16 cellular contexts compared by ENCODE assay signal in the genomic region with DNA sequence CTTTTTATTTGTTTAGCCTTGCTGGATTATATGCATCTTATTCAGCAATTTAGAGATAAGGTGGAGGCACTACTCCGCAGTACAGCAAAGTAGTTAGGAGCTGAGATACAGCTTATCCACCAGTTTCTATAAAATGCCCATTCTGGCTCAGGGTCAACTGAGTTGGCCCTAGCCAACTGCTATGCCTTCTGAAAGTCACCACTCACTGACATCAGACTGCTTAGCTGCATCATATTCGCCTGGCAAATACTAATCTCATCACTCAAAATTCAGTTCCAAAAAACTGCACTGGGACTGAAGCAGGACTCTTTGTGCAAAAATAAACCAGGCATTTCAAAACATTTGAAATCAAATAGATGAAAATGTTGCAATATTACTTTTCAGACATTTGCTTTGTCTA.
DNase-seq lines count a peak whose midpoint lies in the region; ATAC-seq and TF ChIP-seq lines count a peak whose summit lies in the region.
"Had no signal": no experiment of that assay in that cellular context is flagged by ENCODE, and none has a peak within 500 bp of the region (broad histone marks: within the 10 kb centered on the region; RNA-seq: fewer than 3 reads in every experiment).

No MANE protein-coding gene starts in this region.

- in situ Hi-C loops in HAP-1 (cut with MboI; ENCODE audit: low sequenced_read_pairs): no loop called here

- no peaks in the 10 kb centered on the region for H3K9me3 ChIP-seq in ascending aorta
- H3K9me3 ChIP-seq in heart left ventricle: peaks cover 0 to 2% (median 0%) of the 10 kb centered on the region in 12 donors
- H3K9me3 ChIP-seq in colonic mucosa: no peaks in the 10 kb centered on the region
- no peaks in the 10 kb centered on the region for H3K9me3 ChIP-seq in HAP-1
- H3K9me3 ChIP-seq: vagina had no signal

- DNase-seq in ascending aorta (ENCODE audit: low spot score in 2 of 2) (no peak), heart left ventricle (no peak), sciatic nerve (ENCODE audit: low spot score) (no peak), colonic mucosa (no peak), HAP-1 (ENCODE audit: low spot score in 2 of 2) (no peak)
- no peak for DNase-seq in stimulated activated CD4-positive, alpha-beta T cell treated with anti-CD3 and anti-CD28 coated beads, Interleukin-4, amount 100 ng/mL, for 1 hour
- DNase-seq: ACHN; activated naive CD8-positive, alpha-beta T cell treated with anti-CD3 and anti-CD28 coated beads, Interleukin-2, amount 50 U/mL, for 24 hours; CD8-positive, alpha-beta T cell; DMS79 treated with DMSO at 0.1 percent for 48 hours; NCI-H1048; OCI-M1 had no signal

- H3K79me2 ChIP-seq in ACC112 (ENCODE audit: control insufficient read depth, insufficient read depth, low read length, unreplicated experiment): no peaks in the 10 kb centered on the region

- ATAC-seq in heart left ventricle (peak in 3 of 4 donors; percentile 30 to 70 (median 49)), sciatic nerve (peak; percentile 37), HG02763 (IDR thresholded peaks at IDR 0.05; ENCODE audit: unreplicated experiment) (no peak)
- ATAC-seq: activated naive CD8-positive, alpha-beta T cell treated with anti-CD3 and anti-CD28 coated beads, Interleukin-2, amount 50 U/mL, for 24 hours; CD8-positive, alpha-beta T cell had no signal

- TF ChIP-seq CTCF in ascending aorta (IDR thresholded peaks at IDR 0.05): no peak
- no peak for TF ChIP-seq CTCF in heart left ventricle (IDR thresholded peaks at IDR 0.05)
- TF ChIP-seq CTCF in colonic mucosa (IDR thresholded peaks at IDR 0.05): no peak

- 29 to 46% (median 38%) methylated on average over 2 of the region's 2 CpGs for WGBS in heart left ventricle, 4 donors

- H3K27me3 ChIP-seq in ACC112 (ENCODE audit: insufficient read depth, low read length): no peaks in the 10 kb centered on the region
- no peaks in the 10 kb centered on the region for H3K27me3 ChIP-seq in ascending aorta
- no peaks in the 10 kb centered on the region for H3K27me3 ChIP-seq in heart left ventricle
- no peaks in the 10 kb centered on the region for H3K27me3 ChIP-seq in colonic mucosa
- no peaks in the 10 kb centered on the region for H3K27me3 ChIP-seq in HAP-1 (ENCODE audit: low read depth)
- H3K27me3 ChIP-seq: vagina had no signal

- peak overlapping the region; percentile 2 for H2AFZ ChIP-seq in ACC112 (ENCODE audit: low read length, unreplicated experiment)

- intact Hi-C loops in ascending aorta (cut with DNase I): no loop called here
- intact Hi-C loops in heart left ventricle (cut with DNase I): loop anchor here in 8 of 10 donors (5.0 to 10.0 kb wide), 6 partner anchors 175 to 548 kb away; no protein-coding TSS in a partner anchor
- intact Hi-C loops in sciatic nerve (cut with DNase I): no loop called here
- intact Hi-C loops in colonic mucosa (cut with DNase I): no loop called here

- no peak overlapping the region for H3K27ac ChIP-seq in ACC112 (ENCODE audit: low read depth, low read length)
- H3K27ac ChIP-seq in ascending aorta: peak overlapping the region; percentile 56 to 74
- peak overlapping the region in 11 of 12 donors; percentile 34 to 83 (median 71) for H3K27ac ChIP-seq in heart left ventricle
- H3K27ac ChIP-seq in colonic mucosa: no peak overlapping the region

- TF ChIP-seq POLR2A in heart left ventricle (IDR thresholded peaks at IDR 0.05): no peak

- peaks cover 15% of the 10 kb centered on the region for H3K4me1 ChIP-seq in ACC112 (ENCODE audit: control insufficient read depth, insufficient read depth, low read length, unreplicated experiment)
- H3K4me1 ChIP-seq in ascending aorta: peaks cover 0 to 15% of the 10 kb centered on the region in 2 donors
- peaks cover 5 to 64% (median 42%) of the 10 kb centered on the region in 12 donors for H3K4me1 ChIP-seq in heart left ventricle
- no peaks in the 10 kb centered on the region for H3K4me1 ChIP-seq in colonic mucosa
- H3K4me1 ChIP-seq in HAP-1: peaks cover 9% of the 10 kb centered on the region

- H3K4me3 ChIP-seq in ACC112 (ENCODE audit: low read depth, low read length) (no peak overlapping the region), ascending aorta (no peak overlapping the region), heart left ventricle (no peak overlapping the region), colonic mucosa (no peak overlapping the region), HAP-1 (no peak overlapping the region)
- H3K4me3 ChIP-seq: skin epidermis, vagina had no signal

- H3K36me3 ChIP-seq in ACC112 (ENCODE audit: insufficient read depth, low read length) (no peaks in the 10 kb centered on the region), ascending aorta (no peaks in the 10 kb centered on the region), heart left ventricle (no peaks in the 10 kb centered on the region), colonic mucosa (no peaks in the 10 kb centered on the region), HAP-1 (replicated peaks) (no peaks in the 10 kb centered on the region)
- H3K36me3 ChIP-seq: vagina had no signal

- H3K9ac ChIP-seq in colonic mucosa (ENCODE audit: low read depth in 2 of 2, low read length in 2 of 2): no peak overlapping the region

Comparison
In these comparisons a context has a peak if more than half of its experiments do, and no peak if none do; other contexts are left out.
1. H3K27ac ChIP-seq: peak in ascending aorta (2 of 2) and heart left ventricle (11 of 12); none in ACC112 (single experiment) and colonic mucosa (single experiment).
2. intact Hi-C loops: an anchor here in heart left ventricle (5.0 to 10.0 kb wide); none called in ascending aorta, sciatic nerve and colonic mucosa.